ENCODE assay signal across 14 cellular contexts in the genomic region with DNA sequence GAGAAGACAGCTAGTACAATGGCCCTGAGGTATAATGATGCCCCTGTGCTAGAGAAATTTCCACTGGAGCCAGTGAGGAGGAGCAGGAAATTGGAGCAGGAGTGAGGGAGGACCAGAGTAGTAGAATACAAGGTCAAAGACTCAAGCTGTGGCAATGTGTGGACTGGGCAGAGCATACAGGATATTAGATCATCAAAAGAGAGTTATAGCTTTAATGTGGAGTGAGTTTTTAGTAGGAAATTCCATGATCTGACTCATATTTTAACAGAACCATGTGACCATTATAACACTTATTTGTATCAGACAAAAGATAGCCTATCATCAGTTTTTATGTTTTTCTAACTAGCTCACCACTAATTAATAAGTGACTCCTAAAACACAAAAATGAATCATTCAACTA.
DNase-seq lines count a peak whose midpoint lies in the region; ATAC-seq, FAIRE-seq and TF ChIP-seq lines count a peak whose summit lies in the region.
"Had no signal": no experiment of that assay in that cellular context is flagged by ENCODE, and none has a peak within 500 bp of the region (broad histone marks: within the 10 kb centered on the region; RNA-seq: fewer than 3 reads in every experiment).

No MANE protein-coding gene starts in this region.

- no peaks in the 10 kb centered on the region for H3K36me3 Mint-ChIP-seq in activated T-cell treated with anti-CD3 and anti-CD28 coated beads, Interleukin-2, amount 50 U/mL, for 4 hours (ENCODE audit: insufficient read depth)
- H3K36me3 Mint-ChIP-seq in activated naive CD8-positive, alpha-beta T cell treated with anti-CD3 and anti-CD28 coated beads for 36 hours, result no peaks in the 10 kb centered on the region

- intact Hi-C loops in left colon (cut with DNase I, micrococcal nuclease), result no loop called here

- no peaks in the 10 kb centered on the region for H3K4me1 Mint-ChIP-seq in activated T-cell treated with anti-CD3 and anti-CD28 coated beads, Interleukin-2, amount 50 U/mL, for 4 hours (ENCODE audit: low read depth)
- no peaks in the 10 kb centered on the region for H3K4me1 Mint-ChIP-seq in activated naive CD8-positive, alpha-beta T cell treated with anti-CD3 and anti-CD28 coated beads for 36 hours

- no peaks in the 10 kb centered on the region for H3K36me3 ChIP-seq in bronchial epithelial cell (ENCODE audit: control insufficient read depth, insufficient read depth, low read length)

- H3K4me3 ChIP-seq in bronchial epithelial cell (ENCODE audit: low read depth, low read length), result no peak overlapping the region
- H3K4me3 ChIP-seq: PC-9 had no signal

- FAIRE-seq in bronchial epithelial cell (lab: Jason Lieb, UNC), result no peak
- FAIRE-seq: D721Med had no signal

- no peak overlapping the region for H3K27ac Mint-ChIP-seq in activated naive CD8-positive, alpha-beta T cell treated with anti-CD3 and anti-CD28 coated beads for 36 hours
- H3K27ac Mint-ChIP-seq: dendritic cell treated with granulocyte-macrophage colony-stimulating factor and Interleukin-4, amounts not matched to agents 40 ng/mL and 50 ng/mL, for 4 days; stimulated activated naive CD8-positive, alpha-beta T cell treated with anti-CD3 and anti-CD28 coated beads, Interleukin-15, Interleukin-2, amounts not matched to agents 100 ng/mL and 50 ng/mL, for 24 hours had no signal

- ATAC-seq in activated T-cell treated with anti-CD3 and anti-CD28 coated beads, Interleukin-2, amount 50 U/mL, for 4 hours, result no peak
- no peak for ATAC-seq in left colon

- H3K27me3 Mint-ChIP-seq in activated T-cell treated with anti-CD3 and anti-CD28 coated beads, Interleukin-2, amount 50 U/mL, for 4 hours (ENCODE audit: low read depth), result no peaks in the 10 kb centered on the region
- no peaks in the 10 kb centered on the region for H3K27me3 Mint-ChIP-seq in activated naive CD8-positive, alpha-beta T cell treated with anti-CD3 and anti-CD28 coated beads for 36 hours
- H3K27me3 Mint-ChIP-seq: dendritic cell treated with granulocyte-macrophage colony-stimulating factor and Interleukin-4, amounts not matched to agents 40 ng/mL and 50 ng/mL, for 4 days; stimulated activated naive CD8-positive, alpha-beta T cell treated with anti-CD3 and anti-CD28 coated beads, Interleukin-15, Interleukin-2, amounts not matched to agents 100 ng/mL and 50 ng/mL, for 24 hours had no signal

- TF ChIP-seq CTCF in bronchial epithelial cell (IDR thresholded peaks at IDR 0.05; ENCODE audit: insufficient read depth, low read length, severe bottlenecking) (no peak), GM13977 (IDR thresholded peaks at IDR 0.05; ENCODE audit: extremely low read depth, insufficient read depth, missing control alignments) (no peak)

- no peaks in the 10 kb centered on the region for H3K27me3 ChIP-seq in bronchial epithelial cell (ENCODE audit: control insufficient read depth, insufficient read depth, low read length)

- peak; percentile 26 for DNase-seq in Caki2 (ENCODE audit: low read depth)
- peak; percentile 50 for DNase-seq in LoVo (ENCODE audit: low spot score)
- DNase-seq in bronchial epithelial cell (ENCODE audit: low read depth), result peak; percentile 90
- DNase-seq in lung microvascular endothelial cell (ENCODE audit: low read depth in 2 of 2), result peak; percentile 52 to 93
- no peak for DNase-seq in activated T-cell treated with anti-CD3 and anti-CD28 coated beads, Interleukin-2, amount 50 U/mL, for 4 hours
- no peak for DNase-seq in left colon
- DNase-seq in activated naive CD8-positive, alpha-beta T cell treated with anti-CD3 and anti-CD28 coated beads for 36 hours, result no peak
- DNase-seq in GM13977 (ENCODE audit: low spot score), result no peak
- DNase-seq: PC-9; stimulated activated CD4-positive, alpha-beta T cell treated with anti-CD3 and anti-CD28 coated beads, Interleukin-1b, Interleukin-23, amount 100 ng/mL, for 48 hours had no signal

- no peak overlapping the region for H3K4me3 Mint-ChIP-seq in activated T-cell treated with anti-CD3 and anti-CD28 coated beads, Interleukin-2, amount 50 U/mL, for 4 hours
- no peak overlapping the region for H3K4me3 Mint-ChIP-seq in activated naive CD8-positive, alpha-beta T cell treated with anti-CD3 and anti-CD28 coated beads for 36 hours
- H3K4me3 Mint-ChIP-seq: dendritic cell treated with granulocyte-macrophage colony-stimulating factor and Interleukin-4, amounts not matched to agents 40 ng/mL and 50 ng/mL, for 4 days; neural crest cell; stimulated activated naive CD8-positive, alpha-beta T cell treated with anti-CD3 and anti-CD28 coated beads, Interleukin-15, Interleukin-2, amounts not matched to agents 100 ng/mL and 50 ng/mL, for 24 hours had no signal

- in situ Hi-C loops in Caki2 (cut with HindIII; ENCODE audit: low pct_unique_long_range_greater_than_20kb, low sequenced_read_pairs), result no loop called here
- in situ Hi-C loops in GM13977 (cut with MboI; ENCODE audit: low pct_unique_long_range_greater_than_20kb, low sequenced_read_pairs, unreplicated experiment), result no loop called here

- H3K9me3 Mint-ChIP-seq in activated T-cell treated with anti-CD3 and anti-CD28 coated beads, Interleukin-2, amount 50 U/mL, for 4 hours, result no peaks in the 10 kb centered on the region
- H3K9me3 Mint-ChIP-seq in activated naive CD8-positive, alpha-beta T cell treated with anti-CD3 and anti-CD28 coated beads for 36 hours, result peaks cover 8% of the 10 kb centered on the region
- H3K9me3 Mint-ChIP-seq: stimulated activated naive CD8-positive, alpha-beta T cell treated with anti-CD3 and anti-CD28 coated beads, Interleukin-15, Interleukin-2, amounts not matched to agents 100 ng/mL and 50 ng/mL, for 24 hours had no signal

Comparison
In these comparisons a context has a peak if more than half of its experiments do, and no peak if none do; other contexts are left out.
1. DNase-seq: peak in Caki2 (single experiment), LoVo (single experiment), bronchial epithelial cell (single experiment) and lung microvascular endothelial cell (2 of 2); none in activated T-cell treated with anti-CD3 and anti-CD28 coated beads, Interleukin-2, amount 50 U/mL, for 4 hours (single experiment), left colon (0 of 2), activated naive CD8-positive, alpha-beta T cell treated with anti-CD3 and anti-CD28 coated beads for 36 hours (single experiment) and GM13977 (single experiment).